In the genomic region with DNA sequence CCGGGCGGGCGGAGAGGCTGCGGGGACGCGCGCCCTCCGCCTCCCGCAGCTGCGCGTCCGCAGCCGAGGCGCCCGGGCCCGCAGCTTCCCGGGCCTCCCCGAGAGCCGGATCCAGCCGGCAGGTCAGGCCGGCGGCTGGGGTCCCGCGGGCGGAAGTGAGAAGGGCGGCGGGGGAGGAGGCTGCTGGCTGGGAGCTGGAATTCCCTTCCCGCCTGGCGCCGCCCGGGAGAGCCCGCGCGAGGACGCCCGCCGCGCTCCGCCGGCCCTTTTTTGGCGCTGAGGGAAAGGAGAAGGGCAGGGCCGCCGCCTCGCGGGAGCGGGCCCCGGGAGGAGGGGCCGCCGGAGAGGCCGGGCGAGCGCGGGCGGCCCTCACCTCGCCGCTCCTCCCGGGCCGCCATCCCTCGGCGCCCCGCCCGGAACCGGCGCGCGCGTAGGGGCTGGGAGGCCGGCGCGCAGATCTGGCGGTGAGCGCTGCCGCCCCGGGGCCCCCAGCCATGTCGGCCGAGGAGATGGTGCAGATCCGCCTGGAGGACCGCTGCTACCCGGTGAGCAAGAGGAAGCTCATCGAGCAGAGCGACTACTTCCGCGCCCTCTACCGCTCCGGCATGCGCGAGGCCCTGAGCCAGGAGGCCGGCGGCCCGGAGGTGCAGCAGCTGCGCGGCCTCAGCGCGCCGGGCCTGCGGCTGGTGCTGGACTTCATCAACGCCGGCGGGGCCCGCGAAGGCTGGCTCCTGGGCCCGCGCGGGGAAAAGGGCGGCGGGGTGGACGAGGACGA, we compare ENCODE assay signal across 8 cellular contexts. TPM values are rescaled to one million over a fixed set of nuclear protein-coding genes. Genes with fewer than 3 reads are reported as not detected.
DNase-seq lines count a peak whose midpoint lies in the region; ATAC-seq and TF ChIP-seq lines count a peak whose summit lies in the region.

Gene KLHL42 (plus strand): TSS at position 397 of the 775 bp plus-strand sequence. CDS start 98 bp downstream, at position 495.
Gene MANSC4 (minus strand): TSS at position 400 of the 775 bp plus-strand sequence. CDS start 8,960 bp downstream, outside the sequence.

- H3K4me1 ChIP-seq in SJCRH30 (no peaks in the 10 kb centered on the region), osteoblast (ENCODE audit: insufficient read depth, low read length) (peaks cover 19% of the 10 kb centered on the region), thymus (ENCODE audit: control insufficient read depth, insufficient read depth, low read length) (peaks cover 14% of the 10 kb centered on the region)

- peak within 1 kb of the TSS; percentile 78 for H3K4me3 Mint-ChIP-seq in activated naive CD4-positive, alpha-beta T cell treated with anti-CD3 and anti-CD28 coated beads, Interleukin-2, amount 10 ng/mL, durations not matched to agents 7 days and 5 days

- H3K4me3 ChIP-seq in SJCRH30 (peak within 1 kb of the TSS; percentile 82), osteoblast (ENCODE audit: insufficient read depth, low read length) (peak within 1 kb of the TSS; percentile 85), thymus (ENCODE audit: low read length) (peak within 1 kb of the TSS; percentile 91)

- TF ChIP-seq CTCF in osteoblast (IDR thresholded peaks at IDR 0.05; ENCODE audit: extremely low read depth, low read depth, low read length): no peak

- ATAC-seq in GM21737 (IDR thresholded peaks at IDR 0.05; ENCODE audit: unreplicated experiment): peak; percentile 80

- no peaks in the 10 kb centered on the region for H3K9me3 Mint-ChIP-seq in activated naive CD4-positive, alpha-beta T cell treated with anti-CD3 and anti-CD28 coated beads, Interleukin-2, amount 10 ng/mL, durations not matched to agents 7 days and 5 days

- peaks cover 44% of the 10 kb centered on the region for H3K79me2 ChIP-seq in osteoblast (ENCODE audit: insufficient read depth, low read length)

- H3K36me3 ChIP-seq in SJCRH30 (peaks cover 13% of the 10 kb centered on the region), osteoblast (ENCODE audit: insufficient read depth, low read length) (peaks cover 7% of the 10 kb centered on the region), thymus (ENCODE audit: control insufficient read depth, insufficient read depth) (no peaks in the 10 kb centered on the region)

- DNase-seq in ELR (ENCODE audit: low read depth) (peak; percentile 83), KBM-7 (peak; percentile 66), SJCRH30 (peak; percentile 79 to 83), glomerular visceral epithelial cell (ENCODE audit: extremely low spot score) (peak; percentile 73), osteoblast (ENCODE audit: insufficient read length, low spot score, missing footprints) (peak; percentile 96)
- DNase-seq in activated naive CD4-positive, alpha-beta T cell treated with anti-CD3 and anti-CD28 coated beads, Interleukin-2, amount 10 ng/mL, durations not matched to agents 7 days and 5 days: peak; percentile 83

- peak within 1 kb of the TSS; percentile 81 for H3K27ac ChIP-seq in SJCRH30
- H3K27ac ChIP-seq in osteoblast (ENCODE audit: low read depth, low read length): peak within 1 kb of the TSS; percentile 68
- peak within 1 kb of the TSS; percentile 84 for H3K27ac ChIP-seq in thymus (ENCODE audit: low read depth)

- CTCF ChIA-PET in activated naive CD4-positive, alpha-beta T cell treated with anti-CD3 and anti-CD28 coated beads, Interleukin-2, amount 10 ng/mL, durations not matched to agents 7 days and 5 days (lab: Charles Lee): interaction anchor here (1.0 to 2.1 kb wide), 3 partner anchors 34 to 47 kb away, joined by 3 to 19 read pairs (median 3); no protein-coding TSS in a partner anchor

- peaks cover 2% of the 10 kb centered on the region for H4K20me1 ChIP-seq in osteoblast (ENCODE audit: insufficient read depth, low read length)

- peaks cover 42% of the 10 kb centered on the region for H3K4me1 Mint-ChIP-seq in activated naive CD4-positive, alpha-beta T cell treated with anti-CD3 and anti-CD28 coated beads, Interleukin-2, amount 10 ng/mL, durations not matched to agents 7 days and 5 days

- H3K9me3 ChIP-seq in SJCRH30 (replicated peaks): no peaks in the 10 kb centered on the region
- no peaks in the 10 kb centered on the region for H3K9me3 ChIP-seq in osteoblast (ENCODE audit: low read depth, low read length)
- H3K9me3 ChIP-seq in thymus (ENCODE audit: control insufficient read depth): no peaks in the 10 kb centered on the region

- no peaks in the 10 kb centered on the region for H3K27me3 ChIP-seq in SJCRH30
- no peaks in the 10 kb centered on the region for H3K27me3 ChIP-seq in osteoblast (ENCODE audit: insufficient read depth, low read length)
- no peaks in the 10 kb centered on the region for H3K27me3 ChIP-seq in thymus (ENCODE audit: control insufficient read depth, insufficient read depth)

- WGBS in thymus: under 1% methylated on average over 108 of the region's 108 CpGs

- H3K27ac Mint-ChIP-seq in activated naive CD4-positive, alpha-beta T cell treated with anti-CD3 and anti-CD28 coated beads, Interleukin-2, amount 10 ng/mL, durations not matched to agents 7 days and 5 days: peak within 1 kb of the TSS; percentile 79

- H2AFZ ChIP-seq in osteoblast (ENCODE audit: low read length): peak within 1 kb of the TSS; percentile 84

- in situ Hi-C loops in KBM-7 (cut with MboI; ENCODE audit: low pct_unique_long_range_greater_than_20kb, low sequenced_read_pairs): no loop called here

- peak within 1 kb of the TSS; percentile 84 for H3K4me2 ChIP-seq in osteoblast (ENCODE audit: insufficient read depth, low read length)

- peaks cover 12% of the 10 kb centered on the region for H3K27me3 Mint-ChIP-seq in activated naive CD4-positive, alpha-beta T cell treated with anti-CD3 and anti-CD28 coated beads, Interleukin-2, amount 10 ng/mL, durations not matched to agents 7 days and 5 days

- H3K36me3 Mint-ChIP-seq in activated naive CD4-positive, alpha-beta T cell treated with anti-CD3 and anti-CD28 coated beads, Interleukin-2, amount 10 ng/mL, durations not matched to agents 7 days and 5 days: peaks cover 18% of the 10 kb centered on the region

RNA-seq across cellular contexts. Expression of gene KLHL42, which starts in this region (rescaled TPM):
- total RNA-seq in SJCRH30 (2014; rRNA removed; shearing (Covaris generic)): 24.3 and 25.9 TPM in 2 replicates
- 38.9 and 42.0 TPM in 2 replicates for total RNA-seq in osteoblast
- polyA plus RNA-seq in thymus: 8.8 TPM

RNA-seq across cellular contexts. Expression of gene MANSC4, which starts in this region (rescaled TPM):
- total RNA-seq in SJCRH30 (2014; rRNA removed; shearing (Covaris generic)): not detected in 2 replicates
- not detected in 2 replicates for total RNA-seq in osteoblast
- polyA plus RNA-seq in thymus: 0.11 TPM

Comparison
In these comparisons a context has a peak if more than half of its experiments do, and no peak if none do; other contexts are left out.
1. Peak in every context shown above with its lines: DNase-seq, ATAC-seq, H3K4me3 ChIP-seq and H3K27ac ChIP-seq.